8 cellular contexts compared by ENCODE assay signal in genomic region chr10:12068467-12069269, GRCh38. TPM values are rescaled to one million over a fixed set of nuclear protein-coding genes. Genes with fewer than 3 reads are reported as not detected.
A peak's percentile ranks its signal among the peaks of the same experiment; 100 is the strongest.
DNase-seq lines count a peak whose midpoint lies in the region; ATAC-seq lines count a peak whose summit lies in the region.

Gene DHTKD1, plus strand, starts transcription at chr10:12068954. Its CDS starts 80 bp downstream, at chr10:12069034.

- H3K27ac Mint-ChIP-seq in activated CD4-positive, alpha-beta T cell treated with anti-CD3 and anti-CD28 coated beads, Interleukin-2, amount 10 ng/mL, durations not matched to agents 24 days and 14 days = peak within 1 kb of the TSS; percentile 86

- H3K9me3 Mint-ChIP-seq in activated CD4-positive, alpha-beta T cell treated with anti-CD3 and anti-CD28 coated beads, Interleukin-2, amount 10 ng/mL, durations not matched to agents 24 days and 14 days = no peaks in the 10 kb centered on the region

- H3K27me3 Mint-ChIP-seq in activated CD4-positive, alpha-beta T cell treated with anti-CD3 and anti-CD28 coated beads, Interleukin-2, amount 10 ng/mL, durations not matched to agents 24 days and 14 days = no peaks in the 10 kb centered on the region

- H3K4me1 Mint-ChIP-seq in activated CD4-positive, alpha-beta T cell treated with anti-CD3 and anti-CD28 coated beads, Interleukin-2, amount 10 ng/mL, durations not matched to agents 24 days and 14 days = peaks cover 17% of the 10 kb centered on the region

- peak; percentile 99 for ATAC-seq in GM19324 (IDR thresholded peaks at IDR 0.05; ENCODE audit: low FRiP score, unreplicated experiment)
- ATAC-seq in HG03469 (IDR thresholded peaks at IDR 0.05; ENCODE audit: unreplicated experiment) = peak; percentile 95

- H3K4me3 Mint-ChIP-seq in activated CD4-positive, alpha-beta T cell treated with anti-CD3 and anti-CD28 coated beads, Interleukin-2, amount 10 ng/mL, durations not matched to agents 24 days and 14 days = peak within 1 kb of the TSS; percentile 78

- DNase-seq in C1 segment of cervical spinal cord (lab: John Stamatoyannopoulos, UW) = peak; percentile 71 to 98 (median 96)
- peak; percentile 85 for DNase-seq in NCI-H526 treated with DMSO at 0.1 percent for 48 hours (lab: John Stamatoyannopoulos, UW)
- peak; percentile 100 for DNase-seq in activated CD4-positive, alpha-beta T cell treated with anti-CD3 and anti-CD28 coated beads, Interleukin-2, amount 10 ng/mL, durations not matched to agents 24 days and 14 days
- peak; percentile 18 for DNase-seq in cortex of kidney (lab: John Stamatoyannopoulos, UW)
- peak; percentile 99 for DNase-seq in left kidney (ENCODE audit: low read depth, low spot score)
- DNase-seq in stimulated activated CD4-positive, alpha-beta T cell treated with anti-CD3 and anti-CD28 coated beads, Interleukin-2, amount 100 ng/mL, for 24 hours = peak; percentile 100

- intact Hi-C loops in activated CD4-positive, alpha-beta T cell treated with anti-CD3 and anti-CD28 coated beads, Interleukin-2, amount 10 ng/mL, durations not matched to agents 24 days and 14 days (cut with micrococcal nuclease) = loop anchor here (1.0 to 2.0 kb wide), 6 partner anchors 25 to 1234 kb away; partner anchors contain the start of genes NUDT5 and SEC61A2

- no peaks in the 10 kb centered on the region for H3K36me3 Mint-ChIP-seq in activated CD4-positive, alpha-beta T cell treated with anti-CD3 and anti-CD28 coated beads, Interleukin-2, amount 10 ng/mL, durations not matched to agents 24 days and 14 days (ENCODE audit: low read depth)

RNA-seq across cellular contexts. Expression of gene DHTKD1, which starts in this region (rescaled TPM):
- 17.2 and 21.6 TPM in 2 replicates for total RNA-seq in activated CD4-positive, alpha-beta T cell treated with anti-CD3 and anti-CD28 coated beads, Interleukin-2, amount 10 ng/mL, durations not matched to agents 24 days and 14 days

Comparison
In these comparisons a context has a peak if more than half of its experiments do, and no peak if none do; other contexts are left out.
1. Peak in every context shown above with its lines: DNase-seq and ATAC-seq.
2. DNase-seq: peak in every context shown above with its lines; median percentile 100 in activated CD4-positive, alpha-beta T cell treated with anti-CD3 and anti-CD28 coated beads, Interleukin-2, amount 10 ng/mL, durations not matched to agents 24 days and 14 days; 100 in stimulated activated CD4-positive, alpha-beta T cell treated with anti-CD3 and anti-CD28 coated beads, Interleukin-2, amount 100 ng/mL, for 24 hours; 99 in left kidney; 96 in C1 segment of cervical spinal cord; 85 in NCI-H526 treated with DMSO at 0.1 percent for 48 hours; 18 in cortex of kidney.